Comparison of ENCODE assay signal across 8 cellular contexts in the genomic region with DNA sequence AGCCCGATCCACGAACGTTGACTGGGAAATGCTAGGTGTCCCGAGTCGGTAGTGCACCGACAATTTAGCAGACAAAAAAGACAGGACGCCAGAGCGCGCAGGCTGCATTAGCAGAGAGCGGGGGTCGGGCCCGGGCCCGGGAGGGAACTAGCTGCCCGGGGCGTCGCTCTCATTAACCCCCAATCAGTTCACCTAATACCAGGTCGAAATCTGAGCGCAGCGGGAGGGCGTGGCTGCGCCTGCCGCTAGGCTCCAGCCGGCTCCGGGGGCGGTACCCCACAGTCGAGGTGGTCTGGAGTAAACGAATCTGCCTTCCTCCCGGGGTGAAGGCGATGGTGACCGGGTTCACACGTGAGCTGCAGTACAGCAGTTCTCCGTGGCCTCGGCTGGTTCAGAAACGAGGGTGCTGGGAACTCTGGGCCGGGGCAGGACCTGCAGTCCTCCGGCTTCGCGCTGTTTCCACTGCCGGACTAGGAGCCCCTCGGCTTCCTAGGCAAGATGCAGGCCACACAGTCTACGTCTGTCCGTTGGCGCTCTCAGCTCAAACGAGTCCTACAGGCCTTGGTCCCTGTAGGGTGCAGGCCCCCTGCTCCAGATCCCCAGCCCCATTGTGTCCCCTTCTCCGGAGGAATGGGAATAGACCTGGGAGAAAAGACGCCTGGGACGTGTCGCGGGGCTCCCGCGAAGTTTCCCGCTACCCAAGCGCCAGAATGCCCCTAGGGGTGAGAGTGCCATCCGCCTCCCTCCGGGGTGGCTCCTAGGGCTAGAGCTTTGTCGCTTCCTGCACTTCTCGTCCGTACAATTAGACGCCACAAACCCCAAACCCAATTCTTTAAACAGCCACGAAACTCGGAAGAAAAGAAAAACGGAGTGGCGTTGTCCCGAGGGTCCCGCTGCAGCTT. TPM values are rescaled to one million over a fixed set of nuclear protein-coding genes. Genes with fewer than 3 reads are reported as not detected.
DNase-seq lines count a peak whose midpoint lies in the region; ATAC-seq lines count a peak whose summit lies in the region.

No MANE protein-coding gene starts in this region.

- H3K4me3 Mint-ChIP-seq in activated T-cell treated with anti-CD3 and anti-CD28 coated beads, Interleukin-2, amount 50 U/mL, for 4 hours: peak overlapping the region; percentile 90

- H3K27me3 Mint-ChIP-seq in activated T-cell treated with anti-CD3 and anti-CD28 coated beads, Interleukin-2, amount 50 U/mL, for 4 hours (ENCODE audit: low read depth): no peaks in the 10 kb centered on the region

- H3K4me3 ChIP-seq in NT2/D1 (ENCODE audit: insufficient read length, low read depth): peak overlapping the region; percentile 46

- DNase-seq in SHP77 (lab: John Stamatoyannopoulos, UW) (peak; percentile 26 to 34), SHP77 treated with DMSO at 0.1 percent for 48 hours (lab: John Stamatoyannopoulos, UW) (no peak), NT2/D1 (ENCODE audit: low read depth, low spot score) (no peak), Right ventricle myocardium inferior (ENCODE audit: missing footprints) (peak; percentile 77), sciatic nerve (ENCODE audit: low spot score) (no peak), cerebellum (ENCODE audit: low spot score) (no peak)
- DNase-seq in activated T-cell treated with anti-CD3 and anti-CD28 coated beads, Interleukin-2, amount 50 U/mL, for 4 hours: peak; percentile 81

- no peaks in the 10 kb centered on the region for H3K9me3 ChIP-seq in NT2/D1 (ENCODE audit: insufficient read depth, low read length)

- H3K4me1 Mint-ChIP-seq in activated T-cell treated with anti-CD3 and anti-CD28 coated beads, Interleukin-2, amount 50 U/mL, for 4 hours (ENCODE audit: low read depth): peaks cover 40% of the 10 kb centered on the region

- peaks cover 32% of the 10 kb centered on the region for H3K4me1 ChIP-seq in NT2/D1 (ENCODE audit: insufficient read depth, insufficient read length)

- H3K27me3 ChIP-seq in NT2/D1 (ENCODE audit: insufficient read depth, insufficient read length): peaks cover 100% of the 10 kb centered on the region

- peak; percentile 25 for ATAC-seq in HG03095 (IDR thresholded peaks at IDR 0.05; ENCODE audit: unreplicated experiment)
- peak; percentile 19 to 21 for ATAC-seq in activated T-cell treated with anti-CD3 and anti-CD28 coated beads, Interleukin-2, amount 50 U/mL, for 4 hours
- no peak for ATAC-seq in Right ventricle myocardium inferior
- peak; percentile 29 for ATAC-seq in sciatic nerve

- peak overlapping the region; percentile 64 for H3K9ac ChIP-seq in NT2/D1 (ENCODE audit: insufficient read length, low read depth)

- no peaks in the 10 kb centered on the region for H3K9me3 Mint-ChIP-seq in activated T-cell treated with anti-CD3 and anti-CD28 coated beads, Interleukin-2, amount 50 U/mL, for 4 hours

- peaks cover 25% of the 10 kb centered on the region for H3K36me3 Mint-ChIP-seq in activated T-cell treated with anti-CD3 and anti-CD28 coated beads, Interleukin-2, amount 50 U/mL, for 4 hours (ENCODE audit: insufficient read depth)

- no peaks in the 10 kb centered on the region for H3K36me3 ChIP-seq in NT2/D1 (ENCODE audit: insufficient read depth, insufficient read length, low read length)

- intact Hi-C loops in Right ventricle myocardium inferior (cut with DNase I): no loop called here
- intact Hi-C loops in sciatic nerve (cut with DNase I): no loop called here

RNA-seq across cellular contexts. Expression of gene GFI1, which starts 2.0 kb away (rescaled TPM):
- total RNA-seq in activated T-cell treated with anti-CD3 and anti-CD28 coated beads, Interleukin-2, amount 50 U/mL, for 4 hours: 100 to 1,000 TPM in 2 of 3 donors, 10 to 100 TPM in 1; 99.4 to 136 (median 115) TPM
- 0.08 TPM for total RNA-seq in Right ventricle myocardium inferior
- 0.85 TPM for total RNA-seq in sciatic nerve
- not detected for total RNA-seq in cerebellum

Comparison
In these comparisons a context has a peak if more than half of its experiments do, and no peak if none do; other contexts are left out.
1. DNase-seq: peak in SHP77 (2 of 2), activated T-cell treated with anti-CD3 and anti-CD28 coated beads, Interleukin-2, amount 50 U/mL, for 4 hours (single experiment) and Right ventricle myocardium inferior (single experiment); none in SHP77 treated with DMSO at 0.1 percent for 48 hours (single experiment), NT2/D1 (single experiment), sciatic nerve (single experiment) and cerebellum (single experiment).
2. RNA of gene GFI1, which starts 2.0 kb away (total RNA-seq): 99.4 to 136 TPM in activated T-cell treated with anti-CD3 and anti-CD28 coated beads, Interleukin-2, amount 50 U/mL, for 4 hours; 0.85 TPM in sciatic nerve (single experiment), not detected in cerebellum (single experiment) and 0.08 TPM in Right ventricle myocardium inferior (single experiment); every median in the first group is over 10 times any median in the second.